38 cellular contexts compared by ENCODE assay signal in genomic region chr14:24735984-24736630, GRCh38.
"Had no signal": no experiment of that assay in that cellular context is flagged by ENCODE, and none has a peak within 500 bp of the region (broad histone marks: within the 10 kb centered on the region; RNA-seq: fewer than 3 reads in every experiment).

No MANE protein-coding gene starts in this region.

- DNase-seq: activated B cell treated with CpG ODN at 0.5 μM for 24 hours; activated CD4-positive, alpha-beta memory T cell treated with anti-CD3 and anti-CD28 coated beads for 36 hours; activated CD4-positive, alpha-beta T cell treated with anti-CD3 and anti-CD28 coated beads for 4 hours; activated CD4-positive, alpha-beta T cell treated with anti-CD3 and anti-CD28 coated beads, Interleukin-2, amount 10 ng/mL, durations not matched to agents 24 days and 14 days; activated CD4-positive, alpha-beta T cell treated with anti-CD3 and anti-CD28 coated beads, Interleukin-2, amount 50 U/mL, for 1 hour; activated CD4-positive, alpha-beta T cell treated with anti-CD3 and anti-CD28 coated beads, Interleukin-2, amount 50 U/mL, for 4 hours; activated CD4-positive, CD25-positive, alpha-beta regulatory T cell treated with anti-CD3 and anti-CD28 coated beads, Interleukin-2, amount 50 U/mL, for 72 hours; activated CD8-positive, alpha-beta memory T cell treated with anti-CD3 and anti-CD28 coated beads, Interleukin-2, amount 50 U/mL, for 4 hours; activated CD8-positive, alpha-beta T cell treated with anti-CD3 and anti-CD28 coated beads for 36 hours; activated effector memory CD4-positive, alpha-beta T cell treated with anti-CD3 and anti-CD28 coated beads, Interleukin-2, amount 50 U/mL, for 16 hours; activated gamma-delta T cell treated with Interleukin-2 at 50 U/mL for 16 hours; activated naive CD4-positive, alpha-beta T cell; activated naive CD4-positive, alpha-beta T cell treated with anti-CD3 and anti-CD28 coated beads for 36 hours; activated naive CD4-positive, alpha-beta T cell treated with anti-CD3 and anti-CD28 coated beads, Interleukin-2, amount 50 U/mL, for 16 hours; activated naive CD8-positive, alpha-beta T cell treated with anti-CD3 and anti-CD28 coated beads for 36 hours; activated T-cell treated with anti-CD3 and anti-CD28 coated beads for 4 hours; activated T-cell treated with anti-CD3 and anti-CD28 coated beads, Interleukin-2, amount 50 U/mL, for 1 hour; activated T-cell treated with anti-CD3 and anti-CD28 coated beads, Interleukin-2, amount 50 U/mL, for 4 hours; activated T-cell treated with anti-CD3 and anti-CD28 coated beads, Interleukin-2, amount 50 U/mL, for 72 hours; adrenal gland; amniotic stem cell; aorta; body of pancreas; brain microvascular endothelial cell; cerebellar nuclear complex; T-helper 1 cell; T-helper 2 cell; T-helper 9 cell had no signal

- H3K27ac Mint-ChIP-seq: activated B cell treated with CpG ODN at 0.5 μM for 24 hours; activated CD4-positive, alpha-beta memory T cell treated with anti-CD3 and anti-CD28 coated beads for 36 hours; activated CD4-positive, alpha-beta T cell treated with anti-CD3 and anti-CD28 coated beads, Interleukin-2, amount 10 ng/mL, durations not matched to agents 24 days and 14 days; activated CD8-positive, alpha-beta T cell treated with anti-CD3 and anti-CD28 coated beads for 36 hours; activated naive CD4-positive, alpha-beta T cell treated with anti-CD3 and anti-CD28 coated beads for 36 hours; activated naive CD8-positive, alpha-beta T cell treated with anti-CD3 and anti-CD28 coated beads for 36 hours; activated T-cell treated with anti-CD3 and anti-CD28 coated beads, Interleukin-2, amount 50 U/mL, for 72 hours; activated T-helper 1 cell treated with anti-CD3 and anti-CD28 coated beads, Interleukin-12 subunit alpha, Interleukin-12 subunit beta, Interleukin-2, Interleukin-4 antibody, amounts not matched to agents 30 ng/mL and 10 ng/mL and 1 ng/mL, durations not matched to agents 14 hours and 24 hours and 36 hours; activated T-helper 17 cell treated with anti-CD3 and anti-CD28 coated beads, Interleukin-2, amount 50 U/mL, for 72 hours; T-helper 1 cell treated with Interleukin-12 subunit alpha and Interleukin-12 subunit beta and Interleukin-4 antibody, amounts not matched to agents 30 μg/mL and 1 μg/mL, for 36 hours; T-helper 2 cell treated with Interferon-gamma antibody and Interleukin-4, amounts not matched to agents 5 μg/mL and 100 μg/mL, for 36 hours had no signal

- H3K4me3 ChIP-seq: adrenal gland, body of pancreas, breast epithelium had no signal

- H3K4me1 ChIP-seq: adrenal gland, body of pancreas, breast epithelium had no signal

- H3K4me3 Mint-ChIP-seq: activated B cell treated with CpG ODN at 0.5 μM for 24 hours; activated CD4-positive, alpha-beta memory T cell treated with anti-CD3 and anti-CD28 coated beads for 36 hours; activated CD4-positive, alpha-beta T cell treated with anti-CD3 and anti-CD28 coated beads, Interleukin-2, amount 10 ng/mL, durations not matched to agents 24 days and 14 days; activated CD8-positive, alpha-beta T cell treated with anti-CD3 and anti-CD28 coated beads for 36 hours; activated naive CD4-positive, alpha-beta T cell treated with anti-CD3 and anti-CD28 coated beads for 36 hours; activated naive CD8-positive, alpha-beta T cell treated with anti-CD3 and anti-CD28 coated beads for 36 hours; activated T-cell treated with anti-CD3 and anti-CD28 coated beads, Interleukin-2, amount 50 U/mL, for 4 hours; activated T-cell treated with anti-CD3 and anti-CD28 coated beads, Interleukin-2, amount 50 U/mL, for 72 hours; activated T-helper 1 cell treated with anti-CD3 and anti-CD28 coated beads, Interleukin-12 subunit alpha, Interleukin-12 subunit beta, Interleukin-2, Interleukin-4 antibody, amounts not matched to agents 30 ng/mL and 10 ng/mL and 1 ng/mL, durations not matched to agents 14 hours and 24 hours and 36 hours; activated T-helper 17 cell treated with anti-CD3 and anti-CD28 coated beads, Interleukin-2, amount 50 U/mL, for 72 hours; central memory CD8-positive, alpha-beta T cell; T-helper 1 cell treated with Interleukin-12 subunit alpha and Interleukin-12 subunit beta and Interleukin-4 antibody, amounts not matched to agents 30 μg/mL and 1 μg/mL, for 36 hours; T-helper 2 cell treated with Interferon-gamma antibody and Interleukin-4, amounts not matched to agents 5 μg/mL and 100 μg/mL, for 36 hours had no signal

- FAIRE-seq: astrocyte, TTC549 had no signal

- H3K27me3 Mint-ChIP-seq: activated CD4-positive, alpha-beta memory T cell treated with anti-CD3 and anti-CD28 coated beads for 36 hours had no signal

- H3K27ac ChIP-seq: adrenal gland, body of pancreas, brain microvascular endothelial cell, breast epithelium, VCaP had no signal

- H3K27me3 ChIP-seq: adrenal gland, body of pancreas, brain microvascular endothelial cell, breast epithelium had no signal

- H3K4me1 Mint-ChIP-seq: activated B cell treated with CpG ODN at 0.5 μM for 24 hours; activated CD4-positive, alpha-beta T cell treated with anti-CD3 and anti-CD28 coated beads, Interleukin-2, amount 10 ng/mL, durations not matched to agents 24 days and 14 days; activated naive CD8-positive, alpha-beta T cell treated with anti-CD3 and anti-CD28 coated beads for 36 hours; activated T-helper 17 cell treated with anti-CD3 and anti-CD28 coated beads, Interleukin-2, amount 50 U/mL, for 72 hours had no signal

- H3K36me3 ChIP-seq: adrenal gland, brain microvascular endothelial cell, breast epithelium had no signal

- H3K9me3 Mint-ChIP-seq: activated B cell treated with CpG ODN at 0.5 μM for 24 hours; activated CD4-positive, alpha-beta memory T cell treated with anti-CD3 and anti-CD28 coated beads for 36 hours; activated CD8-positive, alpha-beta T cell treated with anti-CD3 and anti-CD28 coated beads for 36 hours; activated naive CD4-positive, alpha-beta T cell treated with anti-CD3 and anti-CD28 coated beads for 36 hours; activated naive CD4-positive, alpha-beta T cell treated with anti-CD3 and anti-CD28 coated beads, Interleukin-2, amount 50 U/mL, for 72 hours; activated T-cell treated with anti-CD3 and anti-CD28 coated beads, Interleukin-2, amount 50 U/mL, for 4 hours; activated T-helper 1 cell treated with anti-CD3 and anti-CD28 coated beads, Interleukin-12 subunit alpha, Interleukin-12 subunit beta, Interleukin-2, Interleukin-4 antibody, amounts not matched to agents 30 ng/mL and 10 ng/mL and 1 ng/mL, durations not matched to agents 14 hours and 24 hours and 36 hours; activated T-helper 17 cell treated with anti-CD3 and anti-CD28 coated beads, Interleukin-2, amount 50 U/mL, for 72 hours; central memory CD8-positive, alpha-beta T cell; T-helper 1 cell treated with Interleukin-12 subunit alpha and Interleukin-12 subunit beta and Interleukin-4 antibody, amounts not matched to agents 30 μg/mL and 1 μg/mL, for 36 hours had no signal

- H3K9me3 ChIP-seq: adrenal gland, body of pancreas, breast epithelium had no signal

- H3K36me3 Mint-ChIP-seq: activated CD4-positive, alpha-beta memory T cell treated with anti-CD3 and anti-CD28 coated beads for 36 hours; activated naive CD4-positive, alpha-beta T cell treated with anti-CD3 and anti-CD28 coated beads, Interleukin-2, amount 50 U/mL, for 72 hours; activated naive CD8-positive, alpha-beta T cell treated with anti-CD3 and anti-CD28 coated beads for 36 hours had no signal

- ATAC-seq: activated CD8-positive, alpha-beta T cell treated with anti-CD3 and anti-CD28 coated beads for 36 hours; activated naive CD4-positive, alpha-beta T cell treated with anti-CD3 and anti-CD28 coated beads, Interleukin-2, amount 50 U/mL, for 72 hours; activated T-cell treated with anti-CD3 and anti-CD28 coated beads, Interleukin-2, amount 50 U/mL, for 4 hours; activated T-cell treated with anti-CD3 and anti-CD28 coated beads, Interleukin-2, amount 50 U/mL, for 72 hours; activated T-helper 17 cell treated with anti-CD3 and anti-CD28 coated beads, Interleukin-2, amount 50 U/mL, for 72 hours; body of pancreas had no signal
